26 cellular contexts compared by ENCODE assay signal in genomic region chr16:28901862-28902261, GRCh38. TPM values are rescaled to one million over a fixed set of nuclear protein-coding genes. Genes with fewer than 3 reads are reported as not detected.
"Had no signal": no experiment of that assay in that cellular context is flagged by ENCODE, and none has a peak within 500 bp of the region (broad histone marks: within the 10 kb centered on the region; RNA-seq: fewer than 3 reads in every experiment).

No MANE protein-coding gene starts in this region.

- H3K4me1 ChIP-seq: ascending aorta, body of pancreas, Peyer's patch had no signal

- H3K27ac Mint-ChIP-seq: activated CD8-positive, alpha-beta memory T cell treated with anti-CD3 and anti-CD28 coated beads, Interleukin-2, amount 10 ng/mL, durations not matched to agents 7 days and 5 days; activated naive CD4-positive, alpha-beta T cell treated with anti-CD3 and anti-CD28 coated beads, Interleukin-2, amount 50 U/mL, for 72 hours; activated naive CD8-positive, alpha-beta T cell treated with anti-CD3 and anti-CD28 coated beads, Interleukin-2, amount 50 U/mL, for 24 hours; activated T-cell treated with anti-CD3 and anti-CD28 coated beads, Interleukin-2, amount 50 U/mL, for 24 hours; activated T-helper 1 cell treated with anti-CD3 and anti-CD28 coated beads, Interleukin-12 subunit alpha, Interleukin-12 subunit beta, Interleukin-2, Interleukin-4 antibody, amounts not matched to agents 30 ng/mL and 10 ng/mL and 1 ng/mL, durations not matched to agents 14 hours and 24 hours and 36 hours; T-helper 1 cell treated with Interleukin-12 subunit alpha and Interleukin-12 subunit beta and Interleukin-4 antibody, amounts not matched to agents 30 μg/mL and 1 μg/mL, for 36 hours had no signal

- ATAC-seq: activated CD8-positive, alpha-beta memory T cell treated with anti-CD3 and anti-CD28 coated beads, Interleukin-2, amount 10 ng/mL, durations not matched to agents 7 days and 5 days; activated naive CD4-positive, alpha-beta T cell treated with anti-CD3 and anti-CD28 coated beads, Interleukin-2, amount 50 U/mL, for 72 hours; body of pancreas had no signal

- H3K36me3 Mint-ChIP-seq: activated CD8-positive, alpha-beta memory T cell treated with anti-CD3 and anti-CD28 coated beads, Interleukin-2, amount 10 ng/mL, durations not matched to agents 7 days and 5 days; activated naive CD4-positive, alpha-beta T cell treated with anti-CD3 and anti-CD28 coated beads, Interleukin-2, amount 50 U/mL, for 72 hours had no signal

- H3K4me3 ChIP-seq: ascending aorta, body of pancreas, Peyer's patch had no signal

- H3K9me3 ChIP-seq: ascending aorta, body of pancreas, Peyer's patch had no signal

- H3K27me3 Mint-ChIP-seq: activated CD8-positive, alpha-beta memory T cell treated with anti-CD3 and anti-CD28 coated beads, Interleukin-2, amount 10 ng/mL, durations not matched to agents 7 days and 5 days; activated naive CD8-positive, alpha-beta T cell treated with anti-CD3 and anti-CD28 coated beads, Interleukin-2, amount 50 U/mL, for 24 hours; activated T-cell treated with anti-CD3 and anti-CD28 coated beads, Interleukin-2, amount 50 U/mL, for 24 hours had no signal

- H3K27me3 ChIP-seq: ascending aorta, body of pancreas, Peyer's patch had no signal

- H3K27ac ChIP-seq: ascending aorta, body of pancreas, Peyer's patch, RWPE1 had no signal

- DNase-seq: activated CD4-positive, alpha-beta T cell treated with anti-CD3 and anti-CD28 coated beads for 4 hours; activated CD8-positive, alpha-beta memory T cell treated with anti-CD3 and anti-CD28 coated beads, Interleukin-2, amount 10 ng/mL, durations not matched to agents 7 days and 5 days; activated effector memory CD4-positive, alpha-beta T cell treated with Interleukin-2 at 50 U/mL for 16 hours; activated naive CD4-positive, alpha-beta T cell treated with Interleukin-2 at 50 U/mL for 16 hours; activated naive CD8-positive, alpha-beta T cell treated with anti-CD3 and anti-CD28 coated beads, Interleukin-2, amount 50 U/mL, for 24 hours; activated T-cell treated with anti-CD3 and anti-CD28 coated beads, Interleukin-2, amount 50 U/mL, for 24 hours; amniotic stem cell; body of pancreas; central memory CD4-positive, alpha-beta T cell; Karpas-422; MM.1S; NCI-H1105; NCI-H1436; NCI-H1694 treated with DMSO at 0.1 percent for 48 hours; NCI-H2029 treated with DMSO at 0.1 percent for 48 hours; NCI-H446; NCI-H524; SHP77 treated with DMSO at 0.1 percent for 48 hours had no signal

- FAIRE-seq: bronchial epithelial cell had no signal

- H3K9me3 Mint-ChIP-seq: activated naive CD4-positive, alpha-beta T cell treated with anti-CD3 and anti-CD28 coated beads, Interleukin-2, amount 50 U/mL, for 72 hours; activated naive CD8-positive, alpha-beta T cell treated with anti-CD3 and anti-CD28 coated beads, Interleukin-2, amount 50 U/mL, for 24 hours; activated T-cell treated with anti-CD3 and anti-CD28 coated beads, Interleukin-2, amount 50 U/mL, for 24 hours; activated T-helper 1 cell treated with anti-CD3 and anti-CD28 coated beads, Interleukin-12 subunit alpha, Interleukin-12 subunit beta, Interleukin-2, Interleukin-4 antibody, amounts not matched to agents 30 ng/mL and 10 ng/mL and 1 ng/mL, durations not matched to agents 14 hours and 24 hours and 36 hours; T-helper 1 cell treated with Interleukin-12 subunit alpha and Interleukin-12 subunit beta and Interleukin-4 antibody, amounts not matched to agents 30 μg/mL and 1 μg/mL, for 36 hours had no signal

- H3K4me3 Mint-ChIP-seq: activated CD8-positive, alpha-beta memory T cell treated with anti-CD3 and anti-CD28 coated beads, Interleukin-2, amount 10 ng/mL, durations not matched to agents 7 days and 5 days; activated naive CD8-positive, alpha-beta T cell treated with anti-CD3 and anti-CD28 coated beads, Interleukin-2, amount 50 U/mL, for 24 hours; activated T-cell treated with anti-CD3 and anti-CD28 coated beads, Interleukin-2, amount 50 U/mL, for 24 hours; activated T-helper 1 cell treated with anti-CD3 and anti-CD28 coated beads, Interleukin-12 subunit alpha, Interleukin-12 subunit beta, Interleukin-2, Interleukin-4 antibody, amounts not matched to agents 30 ng/mL and 10 ng/mL and 1 ng/mL, durations not matched to agents 14 hours and 24 hours and 36 hours; T-helper 1 cell treated with Interleukin-12 subunit alpha and Interleukin-12 subunit beta and Interleukin-4 antibody, amounts not matched to agents 30 μg/mL and 1 μg/mL, for 36 hours had no signal

RNA-seq across cellular contexts. Expression of gene ATP2A1, which starts 23.6 kb away (rescaled TPM):
- total RNA-seq: ascending aorta, body of pancreas, SK-MEL-5 had no signal

RNA-seq across cellular contexts. Expression of gene CD19, which starts 29.9 kb away (rescaled TPM):
- total RNA-seq: activated CD8-positive, alpha-beta memory T cell treated with anti-CD3 and anti-CD28 coated beads, Interleukin-2, amount 10 ng/mL, durations not matched to agents 7 days and 5 days; activated T-helper 1 cell treated with anti-CD3 and anti-CD28 coated beads, Interleukin-12 subunit alpha, Interleukin-12 subunit beta, Interleukin-2, Interleukin-4 antibody, amounts not matched to agents 30 ng/mL and 10 ng/mL and 1 ng/mL, durations not matched to agents 14 hours and 24 hours and 36 hours; ascending aorta; body of pancreas; bronchial epithelial cell; SK-MEL-5 had no signal
